ENCODE assay signal across 13 cellular contexts in genomic region chr6:117206951-117207687, GRCh38. TPM values are rescaled to one million over a fixed set of nuclear protein-coding genes. Genes with fewer than 3 reads are reported as not detected.
DNase-seq lines count a peak whose midpoint lies in the region; TF ChIP-seq lines count a peak whose summit lies in the region.
"Had no signal": no experiment of that assay in that cellular context is flagged by ENCODE, and none has a peak within 500 bp of the region (broad histone marks: within the 10 kb centered on the region; RNA-seq: fewer than 3 reads in every experiment).

No MANE protein-coding gene starts in this region.

- TF ChIP-seq CTCF in endodermal cell (conservative IDR thresholded peaks at IDR 0.05): no peak
- TF ChIP-seq CTCF in nephron progenitor cell (IDR thresholded peaks at IDR 0.05): no peak
- TF ChIP-seq CTCF in BE2C (IDR thresholded peaks at IDR 0.05; ENCODE audit: low read depth, low read length): no peak

- no peak overlapping the region for H3K27ac ChIP-seq in endodermal cell (ENCODE audit: low read depth, low read length)

- no peak overlapping the region for H3K4me3 Mint-ChIP-seq in endodermal cell
- no peak overlapping the region for H3K4me3 Mint-ChIP-seq in nephron progenitor cell
- H3K4me3 Mint-ChIP-seq: brain, IgD-negative memory B cell had no signal

- H3K4me1 Mint-ChIP-seq in endodermal cell (peaks cover 13% of the 10 kb centered on the region), nephron progenitor cell (no peaks in the 10 kb centered on the region)
- H3K4me1 Mint-ChIP-seq: brain, IgD-negative memory B cell had no signal

- H3K27ac Mint-ChIP-seq in endodermal cell (no peak overlapping the region), nephron progenitor cell (no peak overlapping the region)
- H3K27ac Mint-ChIP-seq: brain, IgD-negative memory B cell had no signal

- DNase-seq in ELR (ENCODE audit: low read depth) (peak; percentile 8), NCI-H526 (lab: John Stamatoyannopoulos, UW) (peak; percentile 6 to 42), endodermal cell (peak; percentile 62), nephron progenitor cell (peak; percentile 5), BE2C (no peak), NCI-H1694 (lab: John Stamatoyannopoulos, UW) (no peak), DMS153 (lab: John Stamatoyannopoulos, UW) (no peak), NCI-H1092 treated with DMSO at 0.1 percent for 48 hours (lab: John Stamatoyannopoulos, UW) (no peak)
- DNase-seq: NCI-H1105; stimulated activated naive CD4-positive, alpha-beta T cell treated with Interleukin-2 at 50 U/mL for 16 hours had no signal

- WGBS in endodermal cell (ENCODE audit: insufficient coverage in 1 of 2, insufficient read length in 1 of 2), 2 experiments: 82 to 86% methylated on average over 6 to 8 of the region's 8 CpGs

- no peak overlapping the region for H3K9ac ChIP-seq in endodermal cell (ENCODE audit: extremely low read depth, low read length, poor library complexity, severe bottlenecking)

- H3K36me3 ChIP-seq in endodermal cell (ENCODE audit: control insufficient read depth, insufficient read depth, low read length) (no peaks in the 10 kb centered on the region), BE2C (no peaks in the 10 kb centered on the region)

- no peaks in the 10 kb centered on the region for H3K4me1 ChIP-seq in endodermal cell (ENCODE audit: control insufficient read depth, insufficient read depth, low read length)
- H3K4me1 ChIP-seq in BE2C: no peaks in the 10 kb centered on the region

- no peak overlapping the region for H3K4me3 ChIP-seq in endodermal cell (ENCODE audit: low read length)
- H3K4me3 ChIP-seq in BE2C (ENCODE audit: low read depth, low read length): no peak overlapping the region

- H3K9me3 ChIP-seq in endodermal cell (ENCODE audit: control insufficient read depth, low read length) (no peaks in the 10 kb centered on the region), BE2C (no peaks in the 10 kb centered on the region)

- H3K36me3 Mint-ChIP-seq in endodermal cell (ENCODE audit: low read depth) (no peaks in the 10 kb centered on the region), nephron progenitor cell (ENCODE audit: low read depth) (no peaks in the 10 kb centered on the region)
- H3K36me3 Mint-ChIP-seq: brain had no signal

- H3K27me3 ChIP-seq in endodermal cell (ENCODE audit: control insufficient read depth, insufficient read depth, low read length, poor library complexity, severe bottlenecking): no peaks in the 10 kb centered on the region
- H3K27me3 ChIP-seq in BE2C: no peaks in the 10 kb centered on the region

- H3K9me3 Mint-ChIP-seq in endodermal cell (no peaks in the 10 kb centered on the region), nephron progenitor cell (no peaks in the 10 kb centered on the region)
- H3K9me3 Mint-ChIP-seq: brain had no signal

- H3K27me3 Mint-ChIP-seq in endodermal cell (ENCODE audit: insufficient read depth): no peaks in the 10 kb centered on the region
- H3K27me3 Mint-ChIP-seq in nephron progenitor cell (ENCODE audit: low read depth, poor library complexity): no peaks in the 10 kb centered on the region

RNA-seq across cellular contexts. Expression of gene VGLL2, which starts 58.2 kb away (rescaled TPM):
- under 1 TPM in 1 of 2 donors, not detected in 1; 0.15 TPM for total RNA-seq in endodermal cell
- polyA plus RNA-seq in endodermal cell (2013, experiment 1 of 2): not detected
- not detected for polyA plus RNA-seq in endodermal cell (2013, experiment 2 of 2)
- not detected for polyA plus RNA-seq in BE2C (2012; ENCODE audit: insufficient read depth, insufficient read length, low read depth)
- polyA plus RNA-seq: IgD-negative memory B cell, urinary bladder had no signal

Comparison
In these comparisons a context has a peak if more than half of its experiments do, and no peak if none do; other contexts are left out.
1. DNase-seq: peak in ELR (single experiment), NCI-H526 (2 of 2), endodermal cell (single experiment) and nephron progenitor cell (single experiment); none in BE2C (single experiment), NCI-H1694 (single experiment), DMS153 (single experiment) and NCI-H1092 treated with DMSO at 0.1 percent for 48 hours (single experiment).